Comparison of ENCODE assay signal across 15 cellular contexts in genomic region chr2:212692466-212692865, GRCh38.
"Had no signal": no experiment of that assay in that cellular context is flagged by ENCODE, and none has a peak within 500 bp of the region (broad histone marks: within the 10 kb centered on the region; RNA-seq: fewer than 3 reads in every experiment).

No MANE protein-coding gene starts in this region.

- ATAC-seq: activated T-helper 17 cell treated with anti-CD3 and anti-CD28 coated beads, Interleukin-2, amount 50 U/mL, for 72 hours; stimulated activated effector memory CD8-positive, alpha-beta T cell treated with anti-CD3 and anti-CD28 coated beads, Interleukin-12 subunit alpha, Interleukin-12 subunit beta, amount 100 ng/mL, for 72 hours had no signal

- H3K27ac ChIP-seq: parathyroid adenoma, thyroid gland had no signal

- H3K9me3 Mint-ChIP-seq: activated CD4-positive, alpha-beta T cell treated with anti-CD3 and anti-CD28 coated beads, Interleukin-2, amount 10 ng/mL, durations not matched to agents 7 days and 5 days; activated naive CD4-positive, alpha-beta T cell treated with anti-CD3 and anti-CD28 coated beads, Interleukin-2, amount 10 ng/mL, durations not matched to agents 7 days and 5 days; activated T-helper 17 cell treated with anti-CD3 and anti-CD28 coated beads, Interleukin-2, amount 50 U/mL, for 72 hours; nephron progenitor cell; stimulated activated effector memory CD8-positive, alpha-beta T cell treated with anti-CD3 and anti-CD28 coated beads, Interleukin-12 subunit alpha, Interleukin-12 subunit beta, amount 100 ng/mL, for 72 hours had no signal

- H2AFZ ChIP-seq: parathyroid adenoma had no signal

- H3K36me3 Mint-ChIP-seq: activated naive CD4-positive, alpha-beta T cell treated with anti-CD3 and anti-CD28 coated beads, Interleukin-2, amount 10 ng/mL, durations not matched to agents 7 days and 5 days; stimulated activated effector memory CD8-positive, alpha-beta T cell treated with anti-CD3 and anti-CD28 coated beads, Interleukin-12 subunit alpha, Interleukin-12 subunit beta, amount 100 ng/mL, for 72 hours had no signal

- H3K36me3 ChIP-seq: thyroid gland had no signal

- H3K27me3 Mint-ChIP-seq: activated CD4-positive, alpha-beta T cell treated with anti-CD3 and anti-CD28 coated beads, Interleukin-2, amount 10 ng/mL, durations not matched to agents 7 days and 5 days; activated naive CD4-positive, alpha-beta T cell treated with anti-CD3 and anti-CD28 coated beads, Interleukin-2, amount 10 ng/mL, durations not matched to agents 7 days and 5 days; activated T-helper 17 cell treated with anti-CD3 and anti-CD28 coated beads, Interleukin-2, amount 50 U/mL, for 72 hours had no signal

- H3K27ac Mint-ChIP-seq: activated CD4-positive, alpha-beta T cell treated with anti-CD3 and anti-CD28 coated beads, Interleukin-2, amount 10 ng/mL, durations not matched to agents 7 days and 5 days; activated naive CD4-positive, alpha-beta T cell treated with anti-CD3 and anti-CD28 coated beads, Interleukin-2, amount 10 ng/mL, durations not matched to agents 7 days and 5 days; activated T-helper 17 cell treated with anti-CD3 and anti-CD28 coated beads, Interleukin-2, amount 50 U/mL, for 72 hours; nephron progenitor cell; stimulated activated effector memory CD8-positive, alpha-beta T cell treated with anti-CD3 and anti-CD28 coated beads, Interleukin-12 subunit alpha, Interleukin-12 subunit beta, amount 100 ng/mL, for 72 hours had no signal

- H3K4me1 ChIP-seq: parathyroid adenoma had no signal

- H3K4me3 ChIP-seq: thyroid gland had no signal

- DNase-seq: activated CD4-positive, alpha-beta T cell treated with anti-CD3 and anti-CD28 coated beads, Interleukin-2, amount 10 ng/mL, durations not matched to agents 7 days and 5 days; activated CD4-positive, CD25-positive, alpha-beta regulatory T cell; activated naive CD4-positive, alpha-beta T cell treated with anti-CD3 and anti-CD28 coated beads, Interleukin-2, amount 10 ng/mL, durations not matched to agents 7 days and 5 days; activated T-cell treated with anti-CD3 and anti-CD28 coated beads for 4 hours; cerebellar nuclear complex; dermis blood vessel endothelial cell; erythroblast; glutamatergic neuron; left cardiac atrium; nephron progenitor cell; small intestine; thyroid gland had no signal

- H3K4me1 Mint-ChIP-seq: activated CD4-positive, alpha-beta T cell treated with anti-CD3 and anti-CD28 coated beads, Interleukin-2, amount 10 ng/mL, durations not matched to agents 7 days and 5 days; activated naive CD4-positive, alpha-beta T cell treated with anti-CD3 and anti-CD28 coated beads, Interleukin-2, amount 10 ng/mL, durations not matched to agents 7 days and 5 days; activated T-helper 17 cell treated with anti-CD3 and anti-CD28 coated beads, Interleukin-2, amount 50 U/mL, for 72 hours; nephron progenitor cell; stimulated activated effector memory CD8-positive, alpha-beta T cell treated with anti-CD3 and anti-CD28 coated beads, Interleukin-12 subunit alpha, Interleukin-12 subunit beta, amount 100 ng/mL, for 72 hours had no signal

- H3K9me3 ChIP-seq: thyroid gland had no signal

- H3K9ac ChIP-seq: parathyroid adenoma had no signal

- H3K27me3 ChIP-seq: thyroid gland had no signal

- H3K79me2 ChIP-seq: parathyroid adenoma had no signal

- H3K4me3 Mint-ChIP-seq: activated CD4-positive, alpha-beta T cell treated with anti-CD3 and anti-CD28 coated beads, Interleukin-2, amount 10 ng/mL, durations not matched to agents 7 days and 5 days; activated naive CD4-positive, alpha-beta T cell treated with anti-CD3 and anti-CD28 coated beads, Interleukin-2, amount 10 ng/mL, durations not matched to agents 7 days and 5 days; activated T-helper 17 cell treated with anti-CD3 and anti-CD28 coated beads, Interleukin-2, amount 50 U/mL, for 72 hours; nephron progenitor cell; stimulated activated effector memory CD8-positive, alpha-beta T cell treated with anti-CD3 and anti-CD28 coated beads, Interleukin-12 subunit alpha, Interleukin-12 subunit beta, amount 100 ng/mL, for 72 hours had no signal
